Comparison of ENCODE assay signal across 9 cellular contexts in the genomic region with DNA sequence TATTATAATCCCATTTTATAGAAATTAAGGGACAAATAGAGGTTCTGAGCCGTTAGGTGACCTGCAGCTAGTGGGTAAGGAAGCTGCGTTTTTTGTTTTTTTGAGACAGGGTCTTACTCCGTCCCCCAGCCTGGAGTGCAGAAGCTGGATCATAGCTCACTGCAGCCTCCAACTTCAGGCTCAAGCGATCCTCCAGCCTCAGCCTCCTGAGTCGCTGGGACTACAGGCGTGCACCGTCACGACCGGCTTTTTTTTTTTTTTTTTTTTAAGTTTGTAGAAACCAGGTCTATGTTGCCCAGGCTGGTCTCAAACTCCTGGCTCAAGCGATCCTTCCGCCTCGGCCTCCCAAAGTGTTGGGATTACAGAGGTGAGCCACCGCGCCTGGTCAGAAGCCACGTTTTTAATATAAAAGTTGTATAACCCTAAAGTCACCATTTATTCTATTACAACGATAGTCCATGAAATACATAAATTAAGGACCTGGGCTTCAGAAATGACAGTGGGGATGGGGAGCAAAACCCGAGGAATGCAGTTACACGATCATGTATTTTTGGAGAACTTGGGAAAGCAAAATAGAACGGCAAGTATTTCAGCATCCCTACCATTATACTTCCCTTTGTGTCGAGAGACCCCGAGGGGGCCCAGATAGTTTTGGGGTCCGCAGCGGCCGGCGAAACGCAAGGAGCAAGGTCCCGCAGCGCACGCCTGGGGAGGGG. TPM values are rescaled to one million over a fixed set of nuclear protein-coding genes. Genes with fewer than 3 reads are reported as not detected.
DNase-seq lines count a peak whose midpoint lies in the region; ATAC-seq and TF ChIP-seq lines count a peak whose summit lies in the region.
"Had no signal": no experiment of that assay in that cellular context is flagged by ENCODE, and none has a peak within 500 bp of the region (broad histone marks: within the 10 kb centered on the region; RNA-seq: fewer than 3 reads in every experiment).

No MANE protein-coding gene starts in this region.

- H3K36me3 ChIP-seq in testis (ENCODE audit: low read depth, missing control alignments) = no peaks in the 10 kb centered on the region

- H3K27ac Mint-ChIP-seq in activated CD4-positive, alpha-beta T cell treated with anti-CD3 and anti-CD28 coated beads for 36 hours = peak overlapping the region; percentile 85
- H3K27ac Mint-ChIP-seq in activated CD4-positive, alpha-beta memory T cell treated with anti-CD3 and anti-CD28 coated beads for 36 hours = peak overlapping the region; percentile 78
- peak overlapping the region; percentile 76 to 95 (median 83) for H3K27ac Mint-ChIP-seq in immature natural killer cell

- no peak for ATAC-seq in activated CD4-positive, alpha-beta T cell treated with anti-CD3 and anti-CD28 coated beads for 36 hours

- peak overlapping the region; percentile 78 to 97 for H3K4me3 ChIP-seq in testis

- DNase-seq in activated CD4-positive, alpha-beta T cell treated with anti-CD3 and anti-CD28 coated beads for 36 hours = no peak
- no peak for DNase-seq in activated CD4-positive, alpha-beta T cell treated with anti-CD3 and anti-CD28 coated beads, Interleukin-2, amount 50 U/mL, for 1 hour
- DNase-seq in activated CD4-positive, alpha-beta memory T cell treated with anti-CD3 and anti-CD28 coated beads for 36 hours = peak; percentile 13
- DNase-seq in immature natural killer cell (no peak), testis (no peak), NCI-H446 (lab: John Stamatoyannopoulos, UW) (no peak), amygdala (lab: John Stamatoyannopoulos, UW) (no peak)
- no peak for DNase-seq in activated effector memory CD4-positive, alpha-beta T cell treated with anti-CD3 and anti-CD28 coated beads, Interleukin-2, amount 50 U/mL, for 16 hours

- peaks cover 28% of the 10 kb centered on the region for H3K36me3 Mint-ChIP-seq in activated CD4-positive, alpha-beta T cell treated with anti-CD3 and anti-CD28 coated beads for 36 hours (ENCODE audit: low read depth)
- peaks cover 19% of the 10 kb centered on the region for H3K36me3 Mint-ChIP-seq in activated CD4-positive, alpha-beta memory T cell treated with anti-CD3 and anti-CD28 coated beads for 36 hours
- peaks cover 5 to 11% (median 8%) of the 10 kb centered on the region in 3 donors for H3K36me3 Mint-ChIP-seq in immature natural killer cell

- no peaks in the 10 kb centered on the region for H3K27me3 ChIP-seq in testis

- intact Hi-C loops in activated CD4-positive, alpha-beta T cell treated with anti-CD3 and anti-CD28 coated beads for 36 hours (cut with DNase I, micrococcal nuclease) = loop anchor here (5.0 to 10.0 kb wide), 6 partner anchors 217 to 1370 kb away; partner anchors contain the start of genes C11orf58 (in 1 of the 2), GTF2H1 (in 1 of the 2), HPS5 (in 1 of the 2) and LDHA (in 1 of the 2)
- intact Hi-C loops in activated CD4-positive, alpha-beta memory T cell treated with anti-CD3 and anti-CD28 coated beads for 36 hours (cut with micrococcal nuclease) = loop anchor here (10.0 kb wide), 1 partner anchor 290 kb away; the partner anchor contains the start of gene LDHA
- intact Hi-C loops in testis (cut with DNase I; ENCODE audit: low total_unique reads) = no loop called here

- CTCF ChIA-PET in activated CD4-positive, alpha-beta T cell treated with anti-CD3 and anti-CD28 coated beads for 36 hours (lab: Charles Lee) = interaction anchor here (0.6 to 2.2 kb wide), 15 partner anchors 9 to 752 kb away, joined by 3 to 24 read pairs (median 4); partner anchors contain the start of gene SERGEF
- CTCF ChIA-PET in activated CD4-positive, alpha-beta memory T cell treated with anti-CD3 and anti-CD28 coated beads for 36 hours (lab: Charles Lee) = interaction anchor here (0.6 to 4.2 kb wide), 15 partner anchors 10 to 526 kb away, joined by 3 to 36 read pairs (median 6); partner anchors contain the start of gene SERGEF

- H3K4me1 ChIP-seq in testis = peaks cover 10% of the 10 kb centered on the region

- POLR2A ChIA-PET in activated CD4-positive, alpha-beta T cell treated with anti-CD3 and anti-CD28 coated beads for 36 hours (lab: Charles Lee) = no interaction called here
- POLR2A ChIA-PET in activated CD4-positive, alpha-beta memory T cell treated with anti-CD3 and anti-CD28 coated beads for 36 hours (lab: Charles Lee) = interaction anchor here (0.6 to 2.9 kb wide), 2 partner anchors 10 to 91 kb away, joined by 3 to 19 read pairs; partner anchors contain the start of gene SERGEF

- H3K9me3 ChIP-seq in testis = no peaks in the 10 kb centered on the region

- no peaks in the 10 kb centered on the region for H3K9me3 Mint-ChIP-seq in activated CD4-positive, alpha-beta T cell treated with anti-CD3 and anti-CD28 coated beads for 36 hours (ENCODE audit: low read depth)
- no peaks in the 10 kb centered on the region for H3K9me3 Mint-ChIP-seq in activated CD4-positive, alpha-beta memory T cell treated with anti-CD3 and anti-CD28 coated beads for 36 hours
- no peaks in the 10 kb centered on the region for H3K9me3 Mint-ChIP-seq in immature natural killer cell

- TF ChIP-seq CTCF in testis (IDR thresholded peaks at IDR 0.05) = no peak

- peak overlapping the region; percentile 82 for H3K4me3 Mint-ChIP-seq in activated CD4-positive, alpha-beta T cell treated with anti-CD3 and anti-CD28 coated beads for 36 hours
- H3K4me3 Mint-ChIP-seq in activated CD4-positive, alpha-beta memory T cell treated with anti-CD3 and anti-CD28 coated beads for 36 hours = peak overlapping the region; percentile 92
- H3K4me3 Mint-ChIP-seq in immature natural killer cell = peak overlapping the region; percentile 93 to 95 (median 93)

- peak overlapping the region in 1 of 2 donors; percentile 15 for H3K27ac ChIP-seq in testis

- peaks cover 40% of the 10 kb centered on the region for H3K4me1 Mint-ChIP-seq in activated CD4-positive, alpha-beta T cell treated with anti-CD3 and anti-CD28 coated beads for 36 hours
- H3K4me1 Mint-ChIP-seq in activated CD4-positive, alpha-beta memory T cell treated with anti-CD3 and anti-CD28 coated beads for 36 hours (ENCODE audit: low read depth) = peaks cover 37% of the 10 kb centered on the region
- H3K4me1 Mint-ChIP-seq in immature natural killer cell = peaks cover 18 to 50% of the 10 kb centered on the region in 2 donors

- 14 to 18% methylated on average over 25 to 28 of the region's 29 CpGs for WGBS in testis, 2 donors

- H3K27me3 Mint-ChIP-seq in activated CD4-positive, alpha-beta T cell treated with anti-CD3 and anti-CD28 coated beads for 36 hours = no peaks in the 10 kb centered on the region
- peaks cover 2% of the 10 kb centered on the region for H3K27me3 Mint-ChIP-seq in activated CD4-positive, alpha-beta memory T cell treated with anti-CD3 and anti-CD28 coated beads for 36 hours
- peaks cover 2 to 6% (median 3%) of the 10 kb centered on the region in 3 donors for H3K27me3 Mint-ChIP-seq in immature natural killer cell (ENCODE audit: low read depth in 3 of 3)

- TF ChIP-seq POLR2A in testis (IDR thresholded peaks at IDR 0.05) = no peak

RNA-seq across cellular contexts. Expression of gene SAAL1, which starts 0.6 kb away (rescaled TPM):
- total RNA-seq in activated CD4-positive, alpha-beta T cell treated with anti-CD3 and anti-CD28 coated beads for 36 hours = 10 to 100 TPM; 37.4 to 40.9 TPM
- total RNA-seq in activated CD4-positive, alpha-beta memory T cell treated with anti-CD3 and anti-CD28 coated beads for 36 hours = 10 to 100 TPM; 32.1 to 34.3 TPM
- polyA plus RNA-seq in immature natural killer cell (10 to 100 TPM in 2 of 3 donors, 1 to 10 TPM in 1; 8.5 to 18.5 (median 13.0) TPM), testis (ENCODE audit: insufficient read depth, low read depth, low replicate concordance) (29.0 TPM)
- total RNA-seq in testis = 10 to 100 TPM; 21.8 to 29.8 TPM

RNA-seq across cellular contexts. Expression of gene MRGPRX3, which starts 27.1 kb away (rescaled TPM):
- total RNA-seq in activated CD4-positive, alpha-beta T cell treated with anti-CD3 and anti-CD28 coated beads for 36 hours = not detected
- total RNA-seq in activated CD4-positive, alpha-beta memory T cell treated with anti-CD3 and anti-CD28 coated beads for 36 hours = not detected
- not detected for polyA plus RNA-seq in immature natural killer cell
- not detected for total RNA-seq in testis
- polyA plus RNA-seq in testis (ENCODE audit: insufficient read depth, low read depth, low replicate concordance) = not detected
- total RNA-seq: subcutaneous adipose tissue had no signal

RNA-seq across cellular contexts. Expression of gene TPH1, which starts 59.2 kb away (rescaled TPM):
- under 1 TPM; 0.18 to 0.23 TPM for total RNA-seq in activated CD4-positive, alpha-beta T cell treated with anti-CD3 and anti-CD28 coated beads for 36 hours
- total RNA-seq in activated CD4-positive, alpha-beta memory T cell treated with anti-CD3 and anti-CD28 coated beads for 36 hours = under 1 TPM; 0.05 to 0.14 TPM
- polyA plus RNA-seq in immature natural killer cell (not detected), testis (ENCODE audit: insufficient read depth, low read depth, low replicate concordance) (1.0 TPM)
- 1 to 10 TPM; 1.7 to 1.9 TPM for total RNA-seq in testis
